ENCODE assay signal across 19 cellular contexts in genomic region chr11:44661311-44661717, GRCh38.
"Had no signal": no experiment of that assay in that cellular context is flagged by ENCODE, and none has a peak within 500 bp of the region (broad histone marks: within the 10 kb centered on the region; RNA-seq: fewer than 3 reads in every experiment).

No MANE protein-coding gene starts in this region.

- ATAC-seq: activated naive CD4-positive, alpha-beta T cell treated with anti-CD3 and anti-CD28 coated beads, Interleukin-2, amount 50 U/mL, for 72 hours; activated T-cell treated with anti-CD3 and anti-CD28 coated beads, Interleukin-2, amount 50 U/mL, for 72 hours; SK-N-SH treated with all-trans-retinoic acid at 6 μM for 48 hours; upper lobe of right lung had no signal

- H3K27ac ChIP-seq: coronary artery, stomach, thoracic aorta, upper lobe of right lung, VCaP had no signal

- H3K9me3 ChIP-seq: stomach, thoracic aorta, upper lobe of right lung had no signal

- H3K4me2 ChIP-seq: smooth muscle cell had no signal

- H3K27ac Mint-ChIP-seq: activated naive CD4-positive, alpha-beta T cell treated with anti-CD3 and anti-CD28 coated beads, Interleukin-2, amount 50 U/mL, for 72 hours; activated T-cell treated with anti-CD3 and anti-CD28 coated beads, Interleukin-2, amount 50 U/mL, for 72 hours; immature natural killer cell had no signal

- H3K27me3 ChIP-seq: upper lobe of right lung had no signal

- DNase-seq: activated CD4-positive, alpha-beta T cell treated with anti-CD3 and anti-CD28 coated beads for 1 hour; activated CD4-positive, alpha-beta T cell treated with anti-CD3 and anti-CD28 coated beads, Interleukin-2, amount 50 U/mL, for 48 hours; activated gamma-delta T cell; activated T-cell treated with anti-CD3 and anti-CD28 coated beads, Interleukin-2, amount 50 U/mL, for 72 hours; amniotic stem cell; immature natural killer cell; midbrain; stomach; T-helper 1 cell; T1000; upper lobe of right lung had no signal

- H3K4me1 ChIP-seq: upper lobe of right lung had no signal

- H3K4me3 Mint-ChIP-seq: activated T-cell treated with anti-CD3 and anti-CD28 coated beads, Interleukin-2, amount 50 U/mL, for 72 hours; central memory CD8-positive, alpha-beta T cell; immature natural killer cell had no signal

- H3K4me3 ChIP-seq: coronary artery, lung, smooth muscle cell, stomach, thoracic aorta, upper lobe of right lung had no signal

- H3K9me3 Mint-ChIP-seq: central memory CD8-positive, alpha-beta T cell had no signal

- H3K36me3 ChIP-seq: stomach, thoracic aorta, upper lobe of right lung had no signal

- H3K4me1 Mint-ChIP-seq: central memory CD8-positive, alpha-beta T cell; immature natural killer cell had no signal
